24 cellular contexts compared by ENCODE assay signal in the genomic region with DNA sequence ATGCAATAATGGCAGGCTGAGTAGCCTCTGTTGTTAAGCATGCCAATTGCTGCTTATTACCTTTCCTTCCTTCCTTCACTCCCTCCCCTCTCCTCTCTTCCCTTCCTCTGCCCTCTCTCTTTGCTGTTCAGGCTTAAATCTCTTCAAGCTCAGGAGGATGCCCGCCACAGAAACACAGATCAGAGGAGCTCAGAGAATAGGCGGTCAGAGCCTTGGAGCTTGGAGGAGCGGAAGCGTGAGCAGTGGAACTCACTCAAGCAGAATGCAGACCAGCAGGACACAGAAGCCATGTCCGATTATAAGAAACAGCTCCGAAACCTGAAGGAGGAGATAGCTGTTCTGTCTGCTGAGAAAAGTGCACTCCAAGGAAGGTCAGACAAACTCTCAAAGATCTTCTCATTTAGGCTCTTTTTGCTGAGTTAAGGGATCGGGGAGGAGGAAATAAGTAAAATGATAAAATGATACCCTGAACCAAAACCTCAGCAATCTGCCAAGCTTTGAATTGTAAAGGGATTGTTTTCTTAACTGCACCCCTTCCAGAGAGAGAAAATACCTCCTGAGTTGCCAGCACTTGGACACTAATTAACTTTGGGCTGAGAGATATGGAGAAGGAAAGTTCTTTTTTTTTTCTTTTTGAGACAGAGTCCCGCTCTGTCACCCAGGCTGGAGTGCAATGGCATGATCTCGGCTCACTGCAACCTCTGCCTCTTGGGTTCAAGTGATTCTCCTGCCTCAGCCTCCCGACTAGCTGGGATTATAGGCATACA. TPM values are rescaled to one million over a fixed set of nuclear protein-coding genes. Genes with fewer than 3 reads are reported as not detected.
DNase-seq lines count a peak whose midpoint lies in the region; ATAC-seq and TF ChIP-seq lines count a peak whose summit lies in the region.
"Had no signal": no experiment of that assay in that cellular context is flagged by ENCODE, and none has a peak within 500 bp of the region (broad histone marks: within the 10 kb centered on the region; RNA-seq: fewer than 3 reads in every experiment).

No MANE protein-coding gene starts in this region.

- no peaks in the 10 kb centered on the region for H3K4me1 ChIP-seq in lower lobe of right lung

- no peak overlapping the region for H3K4me3 ChIP-seq in lower lobe of right lung
- H3K4me3 ChIP-seq: GM12878, GM23248, SK-N-MC had no signal

- TF ChIP-seq CTCF in lower lobe of right lung (IDR thresholded peaks at IDR 0.05): no peak

- H3K9me3 ChIP-seq in lower lobe of right lung: no peaks in the 10 kb centered on the region

- DNase-seq in NCI-H2227 (lab: John Stamatoyannopoulos, UW; ENCODE audit: unreplicated experiment) (peak; percentile 5), NCI-H2227 treated with DMSO at 0.1 percent for 48 hours (lab: John Stamatoyannopoulos, UW) (no peak), glomerular visceral epithelial cell (ENCODE audit: extremely low spot score) (peak; percentile 34), left lobe of liver (ENCODE audit: low spot score) (no peak), retina (peak; percentile 65), NCI-H526 (lab: John Stamatoyannopoulos, UW) (no peak), lower lobe of right lung (no peak)
- DNase-seq: AML-193; C1 segment of cervical spinal cord; CD8-positive, alpha-beta T cell; DND-41; GM23248; HCEC 1CT; MV-4-11; NCI-H1105 treated with DMSO at 0.1 percent for 48 hours; NCI-H1694; NK-92 treated with Interleukin-12 subunit alpha and Interleukin-12 subunit beta, amount 100 ng/mL, for 24 hours; SHP77 treated with DMSO at 0.1 percent for 48 hours had no signal

- no peaks in the 10 kb centered on the region for H3K27me3 ChIP-seq in lower lobe of right lung (ENCODE audit: low read depth)

- H3K36me3 ChIP-seq in lower lobe of right lung: no peaks in the 10 kb centered on the region

- H3K27ac ChIP-seq in lower lobe of right lung: no peak overlapping the region
- H3K27ac ChIP-seq: 22Rv1, GM23248, RWPE1, SK-N-MC had no signal

- peak; percentile 51 for ATAC-seq in left lobe of liver
- ATAC-seq in lower lobe of right lung: no peak
- ATAC-seq in GM21786 (IDR thresholded peaks at IDR 0.05; ENCODE audit: unreplicated experiment): no peak
- ATAC-seq: CD8-positive, alpha-beta T cell; GM12878 had no signal

- intact Hi-C loops in lower lobe of right lung (cut with DNase I): no loop called here

RNA-seq across cellular contexts. Expression of gene SPATA18, which starts 20.9 kb away (rescaled TPM):
- total RNA-seq in left lobe of liver: 2.5 TPM
- 24.7 TPM for total RNA-seq in lower lobe of right lung
- total RNA-seq: CD8-positive, alpha-beta T cell; M059J had no signal

RNA-seq across cellular contexts. Expression of gene SGCB, which starts 33.9 kb away (rescaled TPM):
- total RNA-seq in left lobe of liver (8.6 TPM), lower lobe of right lung (23.3 TPM)

RNA-seq across cellular contexts. Expression of gene LRRC66, which starts 51.8 kb away (rescaled TPM):
- 0.18 TPM for total RNA-seq in left lobe of liver
- total RNA-seq in lower lobe of right lung: 0.21 TPM
- total RNA-seq: CD8-positive, alpha-beta T cell; M059J had no signal

Comparison
In these comparisons a context has a peak if more than half of its experiments do, and no peak if none do; other contexts are left out.
1. DNase-seq: peak in NCI-H2227 (single experiment), glomerular visceral epithelial cell (single experiment) and retina (single experiment); none in NCI-H2227 treated with DMSO at 0.1 percent for 48 hours (single experiment), left lobe of liver (single experiment), NCI-H526 (0 of 2) and lower lobe of right lung (single experiment).